Comparison of ENCODE assay signal across 15 cellular contexts in genomic region chr10:80157561-80157960, GRCh38. TPM values are rescaled to one million over a fixed set of nuclear protein-coding genes. Genes with fewer than 3 reads are reported as not detected.
DNase-seq lines count a peak whose midpoint lies in the region; ATAC-seq and TF ChIP-seq lines count a peak whose summit lies in the region.
"Had no signal": no experiment of that assay in that cellular context is flagged by ENCODE, and none has a peak within 500 bp of the region (broad histone marks: within the 10 kb centered on the region; RNA-seq: fewer than 3 reads in every experiment).

No MANE protein-coding gene starts in this region.

- H3K4me3 Mint-ChIP-seq in CD4-positive, alpha-beta T cell = no peak overlapping the region
- no peak overlapping the region for H3K4me3 Mint-ChIP-seq in stimulated activated memory B cell treated with anti-CD40 and anti-IgM and Interleukin-4, amounts not matched to agents 10 μg/mL and 1 μg/mL and 100 μg/mL, for 72 hours

- no peaks in the 10 kb centered on the region for H3K27me3 ChIP-seq in CD4-positive, alpha-beta T cell (ENCODE audit: control insufficient read depth, insufficient read depth, low read length)
- H3K27me3 ChIP-seq in SJSA1 (replicated peaks) (no peaks in the 10 kb centered on the region), hepatocyte (no peaks in the 10 kb centered on the region), trophoblast cell (ENCODE audit: insufficient read depth, low read length) (no peaks in the 10 kb centered on the region)

- no peak for TF ChIP-seq CTCF in CD4-positive, alpha-beta T cell (IDR thresholded peaks at IDR 0.05)
- no peak for TF ChIP-seq CTCF in hepatocyte (IDR thresholded peaks at IDR 0.05; ENCODE audit: poor library complexity)

- no peaks in the 10 kb centered on the region for H3K27me3 Mint-ChIP-seq in CD4-positive, alpha-beta T cell
- H3K27me3 Mint-ChIP-seq in stimulated activated memory B cell treated with anti-CD40 and anti-IgM and Interleukin-4, amounts not matched to agents 10 μg/mL and 1 μg/mL and 100 μg/mL, for 72 hours = no peaks in the 10 kb centered on the region

- no peak overlapping the region for H2AFZ ChIP-seq in hepatocyte
- no peak overlapping the region for H2AFZ ChIP-seq in trophoblast cell (ENCODE audit: insufficient read depth, low read length, poor library complexity)

- no peak overlapping the region for H3K27ac ChIP-seq in CD4-positive, alpha-beta T cell (ENCODE audit: low read depth, low read length)
- peak overlapping the region; percentile 68 for H3K27ac ChIP-seq in SJSA1
- H3K27ac ChIP-seq in hepatocyte = peak overlapping the region; percentile 92
- no peak overlapping the region for H3K27ac ChIP-seq in trophoblast cell (ENCODE audit: low read depth, low read length)

- no peak for ATAC-seq in CD4-positive, alpha-beta T cell (ENCODE audit: poor library complexity)
- ATAC-seq in stimulated activated memory B cell treated with anti-CD40 and anti-IgM and Interleukin-4, amounts not matched to agents 10 μg/mL and 1 μg/mL and 100 μg/mL, for 72 hours = no peak
- no peak for ATAC-seq in GM18511 (IDR thresholded peaks at IDR 0.05; ENCODE audit: unreplicated experiment)

- H3K14ac ChIP-seq in trophoblast cell (ENCODE audit: low read length) = no peak overlapping the region

- H4K12ac ChIP-seq in trophoblast cell (ENCODE audit: low read depth, low read length) = no peak overlapping the region

- H3K4ac ChIP-seq in trophoblast cell (ENCODE audit: low read depth, low read length) = no peak overlapping the region

- H3K79me2 ChIP-seq in hepatocyte (no peaks in the 10 kb centered on the region), trophoblast cell (ENCODE audit: control insufficient read depth, insufficient read depth, low read length, poor library complexity) (no peaks in the 10 kb centered on the region)

- CTCF ChIA-PET in CD4-positive, alpha-beta T cell (lab: Charles Lee) = interaction anchor here (1.6 kb wide), 1 partner anchor 14 kb away, joined by 3 read pairs; no protein-coding TSS in a partner anchor

- H3K4me3 ChIP-seq in SJSA1 (no peak overlapping the region), hepatocyte (no peak overlapping the region), trophoblast cell (ENCODE audit: low read depth, low read length) (no peak overlapping the region)

- no peaks in the 10 kb centered on the region for H3K9me3 Mint-ChIP-seq in CD4-positive, alpha-beta T cell
- H3K9me3 Mint-ChIP-seq in stimulated activated memory B cell treated with anti-CD40 and anti-IgM and Interleukin-4, amounts not matched to agents 10 μg/mL and 1 μg/mL and 100 μg/mL, for 72 hours = no peaks in the 10 kb centered on the region

- H3K36me3 ChIP-seq in SJSA1 (peaks cover 76% of the 10 kb centered on the region), hepatocyte (replicated peaks; ENCODE audit: insufficient read depth, low read depth) (no peaks in the 10 kb centered on the region), trophoblast cell (ENCODE audit: control insufficient read depth in 1 of 2, insufficient read depth in 2 of 2, low read length in 2 of 2) (peaks cover 51 to 66% of the 10 kb centered on the region in 2 experiments)

- H3K79me1 ChIP-seq in trophoblast cell (ENCODE audit: low read length) = peaks cover 5% of the 10 kb centered on the region

- intact Hi-C loops in CD4-positive, alpha-beta T cell (cut with DNase I, micrococcal nuclease) = no loop called here

- H2BK12ac ChIP-seq in trophoblast cell (ENCODE audit: low read length) = no peak overlapping the region

- H3K4me2 ChIP-seq in hepatocyte (no peak overlapping the region), trophoblast cell (ENCODE audit: low read length) (no peak overlapping the region)

- no peaks in the 10 kb centered on the region for H3K4me1 Mint-ChIP-seq in CD4-positive, alpha-beta T cell (ENCODE audit: low read depth)
- H3K4me1 Mint-ChIP-seq in stimulated activated memory B cell treated with anti-CD40 and anti-IgM and Interleukin-4, amounts not matched to agents 10 μg/mL and 1 μg/mL and 100 μg/mL, for 72 hours = peaks cover 10% of the 10 kb centered on the region

- peak overlapping the region; percentile 14 for H3K27ac Mint-ChIP-seq in CD4-positive, alpha-beta T cell
- H3K27ac Mint-ChIP-seq in stimulated activated memory B cell treated with anti-CD40 and anti-IgM and Interleukin-4, amounts not matched to agents 10 μg/mL and 1 μg/mL and 100 μg/mL, for 72 hours = peak overlapping the region; percentile 46

- no peaks in the 10 kb centered on the region for H3K9me2 ChIP-seq in hepatocyte (replicated peaks; ENCODE audit: insufficient read depth)

- POLR2A ChIA-PET in CD4-positive, alpha-beta T cell (lab: Charles Lee) = interaction anchor here (1.0 to 1.2 kb wide), 2 partner anchors 30 kb away, joined by 4 read pairs; no protein-coding TSS in a partner anchor

- no peaks in the 10 kb centered on the region for H3K9me3 ChIP-seq in CD4-positive, alpha-beta T cell (ENCODE audit: control insufficient read depth, low read length)
- no peaks in the 10 kb centered on the region for H3K9me3 ChIP-seq in SJSA1 (replicated peaks)
- H3K9me3 ChIP-seq in hepatocyte (ENCODE audit: low read depth) = no peaks in the 10 kb centered on the region
- H3K9me3 ChIP-seq in trophoblast cell (ENCODE audit: insufficient read depth, low read depth, low read length) = no peaks in the 10 kb centered on the region

- no peak overlapping the region for H2AK5ac ChIP-seq in trophoblast cell (ENCODE audit: low read length)

- no peak overlapping the region for H4K91ac ChIP-seq in trophoblast cell (ENCODE audit: low read depth, low read length)

- H3K9ac ChIP-seq in trophoblast cell (ENCODE audit: low read length) = no peak overlapping the region

- H4K8ac ChIP-seq in trophoblast cell (ENCODE audit: low read depth, low read length) = no peak overlapping the region

- WGBS in hepatocyte (ENCODE audit: low lambda C conversion rate, missing lambda C conversion rate) = over 99% methylated on average over 14 of the region's 14 CpGs
- WGBS in trophoblast cell (ENCODE audit: extremely low coverage, insufficient coverage, insufficient read length) = no CpG with 5 or more reads among the region's 14 CpGs

- peaks cover 66% of the 10 kb centered on the region for H3K4me1 ChIP-seq in SJSA1 (replicated peaks)
- peaks cover 18% of the 10 kb centered on the region for H3K4me1 ChIP-seq in hepatocyte (ENCODE audit: insufficient read depth)
- peaks cover 18 to 28% of the 10 kb centered on the region in 2 experiments for H3K4me1 ChIP-seq in trophoblast cell (ENCODE audit: control insufficient read depth in 1 of 2, insufficient read depth in 2 of 2, low read length in 2 of 2)

- no peak overlapping the region for H3K23ac ChIP-seq in trophoblast cell (ENCODE audit: low read length)

- H2BK120ac ChIP-seq in trophoblast cell (ENCODE audit: insufficient read depth, low read length, poor library complexity) = no peak overlapping the region

- peaks cover 100% of the 10 kb centered on the region for H3K36me3 Mint-ChIP-seq in CD4-positive, alpha-beta T cell (ENCODE audit: low read depth)
- peaks cover 96% of the 10 kb centered on the region for H3K36me3 Mint-ChIP-seq in stimulated activated memory B cell treated with anti-CD40 and anti-IgM and Interleukin-4, amounts not matched to agents 10 μg/mL and 1 μg/mL and 100 μg/mL, for 72 hours

- no peaks in the 10 kb centered on the region for H4K20me1 ChIP-seq in hepatocyte (ENCODE audit: insufficient read depth, poor library complexity, severe bottlenecking)

- no peak overlapping the region for H3K18ac ChIP-seq in trophoblast cell (ENCODE audit: low read length)

- no peak for DNase-seq in CD4-positive, alpha-beta T cell
- no peak for DNase-seq in SJSA1 (ENCODE audit: low read depth in 1 of 2, low spot score in 2 of 2)
- DNase-seq in hepatocyte (ENCODE audit: low spot score) = no peak
- no peak for DNase-seq in trophoblast cell
- DNase-seq in NCI-H2081 (lab: John Stamatoyannopoulos, UW) = no peak
- no peak for DNase-seq in NCI-H2196 (lab: John Stamatoyannopoulos, UW; ENCODE audit: unreplicated experiment)
- DNase-seq: activated CD8-positive, alpha-beta memory T cell treated with anti-CD3 and anti-CD28 coated beads, Interleukin-2, amount 50 U/mL, for 4 hours; cortex of kidney; GOT3; NCI-H1694 treated with DMSO at 0.1 percent for 48 hours; OCI-M1 had no signal

- no peak overlapping the region for H2BK5ac ChIP-seq in trophoblast cell (ENCODE audit: low read depth, low read length, poor library complexity)

RNA-seq across cellular contexts. Expression of gene PLAC9, which starts 25.0 kb away (rescaled TPM):
- not detected for total RNA-seq in CD4-positive, alpha-beta T cell
- not detected in 2 replicates for total RNA-seq in SJSA1 (2014; rRNA removed; shearing (Covaris generic))
- 11.4 and 14.8 TPM in 2 replicates for total RNA-seq in hepatocyte
- 83.3 and 92.9 TPM in 2 replicates for polyA plus RNA-seq in hepatocyte
- 12.4 and 12.5 TPM in 2 replicates for polyA plus RNA-seq in trophoblast cell (2013)
- total RNA-seq: epithelial cell of proximal tubule, NCI-H460 had no signal

RNA-seq across cellular contexts. Expression of gene ANXA11, which starts 47.8 kb away (rescaled TPM):
- 100 to 1,000 TPM; 153 to 159 TPM for total RNA-seq in CD4-positive, alpha-beta T cell
- 76.9 and 114 TPM in 2 replicates for total RNA-seq in SJSA1 (2014; rRNA removed; shearing (Covaris generic))
- total RNA-seq in hepatocyte = 88.1 and 92.8 TPM in 2 replicates
- polyA plus RNA-seq in hepatocyte = 168 and 184 TPM in 2 replicates
- polyA plus RNA-seq in trophoblast cell (2013) = 460 and 504 TPM in 2 replicates

Comparison
In these comparisons a context has a peak if more than half of its experiments do, and no peak if none do; other contexts are left out.
1. H3K27ac ChIP-seq: peak in SJSA1 (single experiment) and hepatocyte (single experiment); none in CD4-positive, alpha-beta T cell (single experiment) and trophoblast cell (single experiment).
2. RNA of gene PLAC9, which starts 25.0 kb away (total RNA-seq): 11.4 to 14.8 TPM in hepatocyte; not detected in CD4-positive, alpha-beta T cell and not detected in SJSA1; every median in the first group is over 10 times any median in the second.